In genomic region chr3:139388077-139388476, GRCh38 we compare ENCODE assay signal across 10 cellular contexts. TPM values are rescaled to one million over a fixed set of nuclear protein-coding genes. Genes with fewer than 3 reads are reported as not detected.
DNase-seq lines count a peak whose midpoint lies in the region; ATAC-seq and TF ChIP-seq lines count a peak whose summit lies in the region.
"Had no signal": no experiment of that assay in that cellular context is flagged by ENCODE, and none has a peak within 500 bp of the region (broad histone marks: within the 10 kb centered on the region; RNA-seq: fewer than 3 reads in every experiment).

No MANE protein-coding gene starts in this region.

- peaks cover 0 to 78% (median 48%) of the 10 kb centered on the region in 9 donors for H3K4me1 ChIP-seq in heart right ventricle
- H3K4me1 ChIP-seq in lower lobe of right lung = peaks cover 41% of the 10 kb centered on the region
- H3K4me1 ChIP-seq in aorta (ENCODE audit: control insufficient read depth in 1 of 2, insufficient read depth in 2 of 2, low read length in 2 of 2) = peaks cover 0 to 3% of the 10 kb centered on the region in 2 donors

- H3K27ac ChIP-seq in heart right ventricle (no peak overlapping the region), lower lobe of right lung (no peak overlapping the region), aorta (ENCODE audit: low read depth in 1 of 2, low read length in 2 of 2) (no peak overlapping the region)

- H3K27me3 ChIP-seq in heart right ventricle (no peaks in the 10 kb centered on the region), lower lobe of right lung (ENCODE audit: low read depth) (no peaks in the 10 kb centered on the region), aorta (ENCODE audit: control insufficient read depth in 1 of 2, insufficient read depth in 2 of 2, low read length in 1 of 2) (no peaks in the 10 kb centered on the region)

- H3K27me3 Mint-ChIP-seq in activated naive CD8-positive, alpha-beta T cell treated with anti-CD3 and anti-CD28 coated beads, Interleukin-2, amount 10 ng/mL, durations not matched to agents 7 days and 5 days = no peaks in the 10 kb centered on the region

- WGBS in heart right ventricle, 2 donors = 78 to 83% methylated on average over 10 of the region's 10 CpGs
- WGBS in aorta, 2 donors = 64 to 70% methylated on average over 10 of the region's 10 CpGs

- H3K36me3 ChIP-seq in heart right ventricle (peaks cover 0 to 18% (median under 1%) of the 10 kb centered on the region in 9 donors), lower lobe of right lung (peaks cover 13% of the 10 kb centered on the region), aorta (ENCODE audit: control insufficient read depth in 1 of 2, insufficient read depth in 2 of 2, low read length in 1 of 2) (peaks cover 0 to 1% of the 10 kb centered on the region in 2 donors)

- TF ChIP-seq CTCF in heart right ventricle (IDR thresholded peaks at IDR 0.05) (no peak), lower lobe of right lung (IDR thresholded peaks at IDR 0.05) (no peak)

- no peak overlapping the region for H3K27ac Mint-ChIP-seq in activated naive CD8-positive, alpha-beta T cell treated with anti-CD3 and anti-CD28 coated beads, Interleukin-2, amount 10 ng/mL, durations not matched to agents 7 days and 5 days

- H3K4me3 Mint-ChIP-seq in activated naive CD8-positive, alpha-beta T cell treated with anti-CD3 and anti-CD28 coated beads, Interleukin-2, amount 10 ng/mL, durations not matched to agents 7 days and 5 days = peak overlapping the region; percentile 90

- intact Hi-C loops in heart right ventricle (cut with DNase I) = loop anchor here in 3 of 10 donors (5.0 kb wide), 1 partner anchor 36 kb away; no protein-coding TSS in a partner anchor
- intact Hi-C loops in Right ventricle myocardium superior (cut with DNase I) = no loop called here
- intact Hi-C loops in lower lobe of right lung (cut with DNase I) = no loop called here
- intact Hi-C loops in aorta (cut with DNase I) = loop anchor here (5.0 kb wide), 1 partner anchor 41 kb away; no protein-coding TSS in a partner anchor

- H3K4me1 Mint-ChIP-seq in activated naive CD8-positive, alpha-beta T cell treated with anti-CD3 and anti-CD28 coated beads, Interleukin-2, amount 10 ng/mL, durations not matched to agents 7 days and 5 days = peaks cover 30% of the 10 kb centered on the region

- no peaks in the 10 kb centered on the region for H3K9me3 Mint-ChIP-seq in activated naive CD8-positive, alpha-beta T cell treated with anti-CD3 and anti-CD28 coated beads, Interleukin-2, amount 10 ng/mL, durations not matched to agents 7 days and 5 days

- no peak for ATAC-seq in heart right ventricle
- ATAC-seq in Right ventricle myocardium superior (ENCODE audit: poor library complexity) = no peak
- no peak for ATAC-seq in activated naive CD8-positive, alpha-beta T cell treated with anti-CD3 and anti-CD28 coated beads, Interleukin-2, amount 10 ng/mL, durations not matched to agents 7 days and 5 days (ENCODE audit: low read depth)
- no peak for ATAC-seq in lower lobe of right lung
- no peak for ATAC-seq in aorta (ENCODE audit: low FRiP score)
- ATAC-seq in HG03196 (IDR thresholded peaks at IDR 0.05; ENCODE audit: unreplicated experiment) = no peak

- DNase-seq in heart right ventricle = no peak
- DNase-seq in Right ventricle myocardium superior = no peak
- DNase-seq in activated naive CD8-positive, alpha-beta T cell treated with anti-CD3 and anti-CD28 coated beads, Interleukin-2, amount 10 ng/mL, durations not matched to agents 7 days and 5 days = no peak
- no peak for DNase-seq in lower lobe of right lung
- no peak for DNase-seq in aorta
- DNase-seq in kidney tubule cell (ENCODE audit: low spot score) = no peak
- no peak for DNase-seq in DMS79 treated with DMSO at 0.1 percent for 48 hours (lab: John Stamatoyannopoulos, UW)
- DNase-seq: DMS153, T1000 had no signal

- peaks cover 4% of the 10 kb centered on the region for H3K36me3 Mint-ChIP-seq in activated naive CD8-positive, alpha-beta T cell treated with anti-CD3 and anti-CD28 coated beads, Interleukin-2, amount 10 ng/mL, durations not matched to agents 7 days and 5 days

- H3K9me3 ChIP-seq in heart right ventricle (no peaks in the 10 kb centered on the region), lower lobe of right lung (no peaks in the 10 kb centered on the region), aorta (ENCODE audit: control insufficient read depth, low read length) (no peaks in the 10 kb centered on the region)

- peak overlapping the region in 9 of 10 donors; percentile 77 to 99 (median 84) for H3K4me3 ChIP-seq in heart right ventricle
- H3K4me3 ChIP-seq in lower lobe of right lung = peak overlapping the region; percentile 69
- peak overlapping the region; percentile 81 to 83 for H3K4me3 ChIP-seq in aorta (ENCODE audit: low read length in 2 of 2)

- POLR2A ChIA-PET in activated naive CD8-positive, alpha-beta T cell treated with anti-CD3 and anti-CD28 coated beads, Interleukin-2, amount 10 ng/mL, durations not matched to agents 7 days and 5 days (lab: Charles Lee) = interaction anchor here (0.7 kb wide), 1 partner anchor 24 kb away, joined by 5 read pairs; no protein-coding TSS in a partner anchor

RNA-seq across cellular contexts. Expression of gene COPB2, which starts 1.4 kb away (rescaled TPM):
- total RNA-seq in heart right ventricle (10 to 100 TPM; 51.5 to 79.7 (median 67.4) TPM), Right ventricle myocardium superior (53.1 TPM), lower lobe of right lung (109 TPM), aorta (100 to 1,000 TPM; 124 to 130 TPM)
- polyA plus RNA-seq in heart right ventricle (10 to 100 TPM; 15.4 to 47.6 TPM), aorta (10 to 100 TPM; 44.5 to 51.7 TPM)
- 10 to 100 TPM; 83.0 to 86.9 TPM for total RNA-seq in activated naive CD8-positive, alpha-beta T cell treated with anti-CD3 and anti-CD28 coated beads, Interleukin-2, amount 10 ng/mL, durations not matched to agents 7 days and 5 days

RNA-seq across cellular contexts. Expression of gene MRPS22, which starts 44.3 kb away (rescaled TPM):
- total RNA-seq in heart right ventricle (100 to 1,000 TPM in 1 of 10 donors, 10 to 100 TPM in 9; 69.8 to 105 (median 86.5) TPM), Right ventricle myocardium superior (79.3 TPM), lower lobe of right lung (35.6 TPM), aorta (10 to 100 TPM; 25.4 to 31.0 TPM)
- polyA plus RNA-seq in heart right ventricle (10 to 100 TPM; 49.8 to 84.4 TPM), aorta (10 to 100 TPM; 31.2 to 34.3 TPM)
- total RNA-seq in activated naive CD8-positive, alpha-beta T cell treated with anti-CD3 and anti-CD28 coated beads, Interleukin-2, amount 10 ng/mL, durations not matched to agents 7 days and 5 days = 10 to 100 TPM; 38.2 to 39.3 TPM

Comparison
In these comparisons a context has a peak if more than half of its experiments do, and no peak if none do; other contexts are left out.
1. intact Hi-C loops: an anchor here in aorta (5.0 kb wide); none called in Right ventricle myocardium superior and lower lobe of right lung.